ENCODE assay signal across 9 cellular contexts in the genomic region with DNA sequence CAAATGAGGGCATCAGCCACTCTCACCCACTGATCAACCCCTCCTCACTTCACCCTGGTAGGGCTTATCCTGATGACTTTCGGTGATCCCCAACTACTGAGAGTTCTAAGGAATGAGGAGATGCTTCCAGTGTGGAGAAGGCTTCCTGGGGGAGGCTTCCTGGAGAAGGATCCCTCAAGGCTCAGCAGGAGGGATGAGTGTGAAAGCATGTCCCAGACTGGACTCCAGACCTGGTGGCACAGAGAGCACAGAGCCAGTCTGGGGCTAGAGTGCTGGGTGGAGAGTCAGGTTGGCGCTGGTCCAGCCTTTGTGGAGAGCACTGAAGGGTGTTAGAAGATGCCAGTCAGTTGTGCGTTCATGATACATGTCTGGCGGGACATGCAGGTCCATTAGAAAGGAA. TPM values are rescaled to one million over a fixed set of nuclear protein-coding genes. Genes with fewer than 3 reads are reported as not detected.
A peak's percentile ranks its signal among the peaks of the same experiment; 100 is the strongest.
DNase-seq lines count a peak whose midpoint lies in the region; ATAC-seq, FAIRE-seq and TF ChIP-seq lines count a peak whose summit lies in the region.
"Had no signal": no experiment of that assay in that cellular context is flagged by ENCODE, and none has a peak within 500 bp of the region (broad histone marks: within the 10 kb centered on the region; RNA-seq: fewer than 3 reads in every experiment).

No MANE protein-coding gene starts in this region.

- WGBS in gastroesophageal sphincter (ENCODE audit: low coverage in 1 of 2), 2 donors, result 21 to 73% methylated on average over 2 to 3 of the region's 4 CpGs

- peaks cover 3 to 29% (median 19%) of the 10 kb centered on the region in 3 donors for H3K4me1 ChIP-seq in gastroesophageal sphincter
- H3K4me1 ChIP-seq in skeletal muscle satellite cell (ENCODE audit: control insufficient read depth, insufficient read depth, low read length), result peaks cover 65% of the 10 kb centered on the region
- peaks cover 0 to 5% of the 10 kb centered on the region in 2 donors for H3K4me1 ChIP-seq in kidney (ENCODE audit: control insufficient read depth in 1 of 2, insufficient read depth in 1 of 2, low read depth in 1 of 2, low read length in 2 of 2)

- H3K27me3 ChIP-seq in gastroesophageal sphincter (no peaks in the 10 kb centered on the region), skeletal muscle satellite cell (ENCODE audit: control insufficient read depth, insufficient read depth, low read length) (no peaks in the 10 kb centered on the region)

- H3K27ac ChIP-seq in gastroesophageal sphincter, result peak overlapping the region in 3 of 4 donors; percentile 75 to 81 (median 80)
- H3K27ac ChIP-seq in kidney (ENCODE audit: low read depth in 2 of 2, low read length in 2 of 2), result no peak overlapping the region

- no peaks in the 10 kb centered on the region for H3K9me3 ChIP-seq in gastroesophageal sphincter
- H3K9me3 ChIP-seq in skeletal muscle satellite cell (replicated peaks; ENCODE audit: low read length), result no peaks in the 10 kb centered on the region
- H3K9me3 ChIP-seq in kidney (ENCODE audit: control insufficient read depth in 1 of 2, low read length in 2 of 2), result no peaks in the 10 kb centered on the region

- DNase-seq in EH (ENCODE audit: low read depth) (peak; percentile 67), kidney (no peak), cerebellum (ENCODE audit: low spot score) (no peak), NCI-H82 (lab: John Stamatoyannopoulos, UW) (no peak), iPS-NIHi11 (ENCODE audit: low spot score) (no peak)
- DNase-seq: KG1 had no signal

- TF ChIP-seq EP300 in gastroesophageal sphincter (IDR thresholded peaks at IDR 0.05), result no peak

- TF ChIP-seq POLR2A in gastroesophageal sphincter (IDR thresholded peaks at IDR 0.05), result no peak

- H3K4me3 ChIP-seq in gastroesophageal sphincter (no peak overlapping the region), skeletal muscle satellite cell (ENCODE audit: low read length) (peak overlapping the region; percentile 10), kidney (ENCODE audit: low read length in 2 of 2) (no peak overlapping the region)

- FAIRE-seq in kidney (lab: Jason Lieb, UNC), result no peak

- peak overlapping the region; percentile 20 for H3K4me2 ChIP-seq in skeletal muscle satellite cell (ENCODE audit: low read length)

- H3K36me3 ChIP-seq in gastroesophageal sphincter, result peaks cover 0 to 89% of the 10 kb centered on the region in 2 donors
- H3K36me3 ChIP-seq in skeletal muscle satellite cell (ENCODE audit: insufficient read depth, low read length), result peaks cover 86% of the 10 kb centered on the region
- H3K36me3 ChIP-seq in kidney (ENCODE audit: control insufficient read depth in 1 of 2, insufficient read depth in 2 of 2, low read length in 2 of 2), result peaks cover 34 to 55% of the 10 kb centered on the region in 2 donors

- TF ChIP-seq CTCF in gastroesophageal sphincter (IDR thresholded peaks at IDR 0.05) (no peak), kidney (IDR thresholded peaks at IDR 0.05; ENCODE audit: borderline replicate concordance, extremely low read depth, insufficient read depth) (no peak)

- intact Hi-C loops in kidney (cut with DNase I), result no loop called here

- H3K9ac ChIP-seq in skeletal muscle satellite cell (ENCODE audit: low read depth, low read length) (peak overlapping the region; percentile 37), kidney (ENCODE audit: low read length in 2 of 2) (no peak overlapping the region)

- ATAC-seq in SK-N-SH treated with all-trans-retinoic acid at 6 μM for 48 hours (peak; percentile 20), gastroesophageal sphincter (no peak)

TF ChIP-seq in SK-N-SH treated with all-trans-retinoic acid at 6 μM for 48 hours, 23 proteins besides CTCF, POLR2A, EP300 and RAD21:
- TF ChIP-seq, protein P1, sequence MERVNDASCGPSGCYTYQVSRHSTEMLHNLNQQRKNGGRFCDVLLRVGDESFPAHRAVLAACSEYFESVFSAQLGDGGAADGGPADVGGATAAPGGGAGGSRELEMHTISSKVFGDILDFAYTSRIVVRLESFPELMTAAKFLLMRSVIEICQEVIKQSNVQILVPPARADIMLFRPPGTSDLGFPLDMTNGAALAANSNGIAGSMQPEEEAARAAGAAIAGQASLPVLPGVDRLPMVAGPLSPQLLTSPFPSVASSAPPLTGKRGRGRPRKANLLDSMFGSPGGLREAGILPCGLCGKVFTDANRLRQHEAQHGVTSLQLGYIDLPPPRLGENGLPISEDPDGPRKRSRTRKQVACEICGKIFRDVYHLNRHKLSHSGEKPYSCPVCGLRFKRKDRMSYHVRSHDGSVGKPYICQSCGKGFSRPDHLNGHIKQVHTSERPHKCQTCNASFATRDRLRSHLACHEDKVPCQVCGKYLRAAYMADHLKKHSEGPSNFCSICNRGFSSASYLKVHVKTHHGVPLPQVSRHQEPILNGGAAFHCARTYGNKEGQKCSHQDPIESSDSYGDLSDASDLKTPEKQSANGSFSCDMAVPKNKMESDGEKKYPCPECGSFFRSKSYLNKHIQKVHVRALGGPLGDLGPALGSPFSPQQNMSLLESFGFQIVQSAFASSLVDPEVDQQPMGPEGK (CRISPR knock-in tag; IDR thresholded peaks at IDR 0.05; ENCODE audit: borderline replicate concordance), result no peak
- TF ChIP-seq GLIS3 (CRISPR knock-in tag; IDR thresholded peaks at IDR 0.05), result no peak
- TF ChIP-seq ZFP3 (CRISPR knock-in tag; IDR thresholded peaks at IDR 0.05), result no peak
- TF ChIP-seq, protein P2, sequence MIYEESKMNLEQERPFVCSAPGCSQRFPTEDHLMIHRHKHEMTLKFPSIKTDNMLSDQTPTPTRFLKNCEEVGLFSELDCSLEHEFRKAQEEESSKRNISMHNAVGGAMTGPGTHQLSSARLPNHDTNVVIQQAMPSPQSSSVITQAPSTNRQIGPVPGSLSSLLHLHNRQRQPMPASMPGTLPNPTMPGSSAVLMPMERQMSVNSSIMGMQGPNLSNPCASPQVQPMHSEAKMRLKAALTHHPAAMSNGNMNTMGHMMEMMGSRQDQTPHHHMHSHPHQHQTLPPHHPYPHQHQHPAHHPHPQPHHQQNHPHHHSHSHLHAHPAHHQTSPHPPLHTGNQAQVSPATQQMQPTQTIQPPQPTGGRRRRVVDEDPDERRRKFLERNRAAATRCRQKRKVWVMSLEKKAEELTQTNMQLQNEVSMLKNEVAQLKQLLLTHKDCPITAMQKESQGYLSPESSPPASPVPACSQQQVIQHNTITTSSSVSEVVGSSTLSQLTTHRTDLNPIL (CRISPR knock-in tag; IDR thresholded peaks at IDR 0.05; ENCODE audit: low read depth), result no peak
- no peak for TF ChIP-seq RARB (CRISPR knock-in tag; IDR thresholded peaks at IDR 0.05)
- no peak for TF ChIP-seq TCF4 (CRISPR knock-in tag; IDR thresholded peaks at IDR 0.05; ENCODE audit: borderline replicate concordance)
- TF ChIP-seq ZNF565 (CRISPR knock-in tag; conservative IDR thresholded peaks at IDR 0.05; ENCODE audit: low read depth), result no peak
- TF ChIP-seq, protein P3, sequence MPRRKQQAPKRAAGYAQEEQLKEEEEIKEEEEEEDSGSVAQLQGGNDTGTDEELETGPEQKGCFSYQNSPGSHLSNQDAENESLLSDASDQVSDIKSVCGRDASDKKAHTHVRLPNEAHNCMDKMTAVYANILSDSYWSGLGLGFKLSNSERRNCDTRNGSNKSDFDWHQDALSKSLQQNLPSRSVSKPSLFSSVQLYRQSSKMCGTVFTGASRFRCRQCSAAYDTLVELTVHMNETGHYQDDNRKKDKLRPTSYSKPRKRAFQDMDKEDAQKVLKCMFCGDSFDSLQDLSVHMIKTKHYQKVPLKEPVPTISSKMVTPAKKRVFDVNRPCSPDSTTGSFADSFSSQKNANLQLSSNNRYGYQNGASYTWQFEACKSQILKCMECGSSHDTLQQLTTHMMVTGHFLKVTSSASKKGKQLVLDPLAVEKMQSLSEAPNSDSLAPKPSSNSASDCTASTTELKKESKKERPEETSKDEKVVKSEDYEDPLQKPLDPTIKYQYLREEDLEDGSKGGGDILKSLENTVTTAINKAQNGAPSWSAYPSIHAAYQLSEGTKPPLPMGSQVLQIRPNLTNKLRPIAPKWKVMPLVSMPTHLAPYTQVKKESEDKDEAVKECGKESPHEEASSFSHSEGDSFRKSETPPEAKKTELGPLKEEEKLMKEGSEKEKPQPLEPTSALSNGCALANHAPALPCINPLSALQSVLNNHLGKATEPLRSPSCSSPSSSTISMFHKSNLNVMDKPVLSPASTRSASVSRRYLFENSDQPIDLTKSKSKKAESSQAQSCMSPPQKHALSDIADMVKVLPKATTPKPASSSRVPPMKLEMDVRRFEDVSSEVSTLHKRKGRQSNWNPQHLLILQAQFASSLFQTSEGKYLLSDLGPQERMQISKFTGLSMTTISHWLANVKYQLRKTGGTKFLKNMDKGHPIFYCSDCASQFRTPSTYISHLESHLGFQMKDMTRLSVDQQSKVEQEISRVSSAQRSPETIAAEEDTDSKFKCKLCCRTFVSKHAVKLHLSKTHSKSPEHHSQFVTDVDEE (CRISPR knock-in tag; IDR thresholded peaks at IDR 0.05), result no peak
- no peak for TF ChIP-seq PPARA (CRISPR knock-in tag; IDR thresholded peaks at IDR 0.05; ENCODE audit: borderline replicate concordance)
- no peak for TF ChIP-seq TOX (CRISPR knock-in tag; IDR thresholded peaks at IDR 0.05; ENCODE audit: borderline replicate concordance)
- TF ChIP-seq ZFP30 (CRISPR knock-in tag; IDR thresholded peaks at IDR 0.05), result no peak
- no peak for TF ChIP-seq OSR1 (CRISPR knock-in tag; IDR thresholded peaks at IDR 0.05)
- no peak for TF ChIP-seq BACH2 (CRISPR knock-in tag; IDR thresholded peaks at IDR 0.05; ENCODE audit: borderline replicate concordance)
- TF ChIP-seq ZNF70 (CRISPR knock-in tag; IDR thresholded peaks at IDR 0.05), result no peak
- TF ChIP-seq ESRRG (CRISPR knock-in tag; IDR thresholded peaks at IDR 0.05), result no peak
- TF ChIP-seq CSDC2 (CRISPR knock-in tag; IDR thresholded peaks at IDR 0.05), result no peak
TF ChIP-seq in SK-N-SH treated with all-trans-retinoic acid at 6 μM for 48 hours: peak in this region for 0.

RNA-seq across cellular contexts. Expression of a gene that starts 53.7 kb away (rescaled TPM):
- total RNA-seq in gastroesophageal sphincter (10 to 100 TPM in 2 of 4 donors, 1 to 10 TPM in 2; 7.1 to 20.7 (median 9.3) TPM), kidney (3.7 TPM), cerebellum (6.8 TPM)
- total RNA-seq in skeletal muscle satellite cell (2012; rRNA removed), result 2.4 and 3.0 TPM in 2 replicates
- polyA plus RNA-seq in kidney (ENCODE audit: insufficient read depth, low read depth, low replicate concordance), result 2.9 TPM

Comparison
In these comparisons a context has a peak if more than half of its experiments do, and no peak if none do; other contexts are left out.
1. H3K27ac ChIP-seq: peak in gastroesophageal sphincter (3 of 4); none in kidney (0 of 2).